Comparison of ENCODE assay signal across 23 cellular contexts in the genomic region with DNA sequence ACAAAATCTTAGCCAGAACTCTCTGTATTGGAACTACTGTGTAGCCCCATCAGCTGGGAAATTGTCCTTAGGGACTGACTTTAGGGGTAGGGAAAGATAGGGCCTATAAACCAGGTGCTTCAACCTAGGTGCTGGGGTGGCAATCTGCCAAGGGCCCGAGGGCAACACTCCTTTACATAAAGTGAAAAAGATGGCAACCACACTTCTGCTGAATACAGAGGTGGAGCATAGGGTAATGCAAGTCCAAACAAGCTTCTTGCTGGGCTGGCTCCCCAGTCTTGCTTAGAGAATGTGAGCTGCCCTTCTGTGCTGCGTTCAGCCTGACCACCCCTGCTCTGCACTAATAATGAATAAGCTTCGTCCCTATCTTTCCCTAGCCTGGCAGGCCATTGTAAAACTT. TPM values are rescaled to one million over a fixed set of nuclear protein-coding genes. Genes with fewer than 3 reads are reported as not detected.
DNase-seq lines count a peak whose midpoint lies in the region; ATAC-seq and TF ChIP-seq lines count a peak whose summit lies in the region.
"Had no signal": no experiment of that assay in that cellular context is flagged by ENCODE, and none has a peak within 500 bp of the region (broad histone marks: within the 10 kb centered on the region; RNA-seq: fewer than 3 reads in every experiment).

No MANE protein-coding gene starts in this region.

- no peak for TF ChIP-seq CTCF in RWPE2 (IDR thresholded peaks at IDR 0.05; ENCODE audit: poor library complexity, severe bottlenecking)

- H3K36me3 Mint-ChIP-seq in activated naive CD8-positive, alpha-beta T cell treated with anti-CD3 and anti-CD28 coated beads, Interleukin-2, amount 50 U/mL, for 24 hours (ENCODE audit: low read depth), result peaks cover 5% of the 10 kb centered on the region

- H3K27me3 Mint-ChIP-seq in activated naive CD8-positive, alpha-beta T cell treated with anti-CD3 and anti-CD28 coated beads, Interleukin-2, amount 50 U/mL, for 24 hours, result no peaks in the 10 kb centered on the region

- peak overlapping the region; percentile 33 for H3K27ac ChIP-seq in RWPE2 (ENCODE audit: poor library complexity, severe bottlenecking)
- H3K27ac ChIP-seq: ascending aorta, heart left ventricle, lower lobe of right lung, sigmoid colon had no signal

- H3K9me3 ChIP-seq in RWPE2 (ENCODE audit: severe bottlenecking), result no peaks in the 10 kb centered on the region
- H3K9me3 ChIP-seq: ascending aorta, heart left ventricle, lower lobe of right lung, sigmoid colon had no signal

- ATAC-seq in RWPE2 (ENCODE audit: low read depth), result peak; percentile 99
- ATAC-seq in activated naive CD8-positive, alpha-beta T cell treated with anti-CD3 and anti-CD28 coated beads, Interleukin-2, amount 50 U/mL, for 24 hours, result no peak
- ATAC-seq in GM19395 (IDR thresholded peaks at IDR 0.05; ENCODE audit: unreplicated experiment), result no peak
- ATAC-seq: HCT116, heart left ventricle, lower lobe of right lung had no signal

- H3K27me3 ChIP-seq in RWPE2 (ENCODE audit: insufficient read depth, poor library complexity, severe bottlenecking), result no peaks in the 10 kb centered on the region
- H3K27me3 ChIP-seq: ascending aorta, sigmoid colon had no signal

- peaks cover 11% of the 10 kb centered on the region for H3K4me1 ChIP-seq in RWPE2 (ENCODE audit: insufficient read depth, poor library complexity, severe bottlenecking)
- H3K4me1 ChIP-seq: ascending aorta, lower lobe of right lung, sigmoid colon had no signal

- H3K4me3 ChIP-seq in RWPE2 (ENCODE audit: severe bottlenecking), result no peak overlapping the region
- H3K4me3 ChIP-seq: ascending aorta, heart left ventricle, lower lobe of right lung, sigmoid colon had no signal

- no peaks in the 10 kb centered on the region for H3K36me3 ChIP-seq in RWPE2 (ENCODE audit: low read depth)
- H3K36me3 ChIP-seq: ascending aorta, sigmoid colon had no signal

- no peak overlapping the region for H3K27ac Mint-ChIP-seq in activated naive CD8-positive, alpha-beta T cell treated with anti-CD3 and anti-CD28 coated beads, Interleukin-2, amount 50 U/mL, for 24 hours
- H3K27ac Mint-ChIP-seq: immature natural killer cell had no signal

- no peak overlapping the region for H3K4me3 Mint-ChIP-seq in activated naive CD8-positive, alpha-beta T cell treated with anti-CD3 and anti-CD28 coated beads, Interleukin-2, amount 50 U/mL, for 24 hours
- H3K4me3 Mint-ChIP-seq: CD14-positive monocyte, immature natural killer cell had no signal

- DNase-seq in SIG-M5 treated with dmso at 0.1 percent for 504 hours (lab: John Stamatoyannopoulos, UW; ENCODE audit: unreplicated experiment) (peak; percentile 9), SIG-M5 (lab: John Stamatoyannopoulos, UW) (no peak), NCI-H146 treated with DMSO at 0.1 percent for 48 hours (lab: John Stamatoyannopoulos, UW; ENCODE audit: unreplicated experiment) (peak; percentile 9), RWPE2 (ENCODE audit: low spot score) (peak; percentile 55), ureter (ENCODE audit: low spot score) (peak; percentile 45), GM19240 (ENCODE audit: insufficient read length, low spot score) (no peak)
- DNase-seq in activated naive CD8-positive, alpha-beta T cell treated with anti-CD3 and anti-CD28 coated beads, Interleukin-2, amount 50 U/mL, for 24 hours, result no peak
- DNase-seq: activated CD4-positive, alpha-beta T cell treated with anti-CD3 and anti-CD28 coated beads, Interleukin-2, amount 50 U/mL, for 4 hours; activated naive CD4-positive, alpha-beta T cell treated with Interleukin-2 at 50 U/mL for 16 hours; activated T-cell treated with anti-CD3 and anti-CD28 coated beads for 4 hours; effector memory CD4-positive, alpha-beta T cell; heart left ventricle; immature natural killer cell; lower lobe of right lung; NCI-H187; Right ventricle myocardium superior; sigmoid colon; stimulated activated naive CD4-positive, alpha-beta T cell treated with Interleukin-2 at 50 U/mL for 16 hours had no signal

- H3K4me1 Mint-ChIP-seq in activated naive CD8-positive, alpha-beta T cell treated with anti-CD3 and anti-CD28 coated beads, Interleukin-2, amount 50 U/mL, for 24 hours, result peaks cover 9% of the 10 kb centered on the region

- H3K9me3 Mint-ChIP-seq in activated naive CD8-positive, alpha-beta T cell treated with anti-CD3 and anti-CD28 coated beads, Interleukin-2, amount 50 U/mL, for 24 hours, result no peaks in the 10 kb centered on the region
- H3K9me3 Mint-ChIP-seq: immature natural killer cell had no signal

RNA-seq across cellular contexts. Expression of gene ZBTB33, which starts 9.8 kb away (rescaled TPM):
- total RNA-seq in ureter, result 15.2 TPM

RNA-seq across cellular contexts. Expression of gene TMEM255A, which starts 50.9 kb away (rescaled TPM):
- 2.1 TPM for total RNA-seq in ureter
- total RNA-seq: ascending aorta; T-helper 1 cell treated with Interleukin-12 subunit alpha and Interleukin-12 subunit beta and Interleukin-4 antibody, amounts not matched to agents 30 ng/mL and 1 ng/mL, for 36 hours had no signal

Comparison
In these comparisons a context has a peak if more than half of its experiments do, and no peak if none do; other contexts are left out.
1. DNase-seq: peak in SIG-M5 treated with dmso at 0.1 percent for 504 hours (single experiment), NCI-H146 treated with DMSO at 0.1 percent for 48 hours (single experiment), RWPE2 (single experiment) and ureter (single experiment); none in SIG-M5 (single experiment), activated naive CD8-positive, alpha-beta T cell treated with anti-CD3 and anti-CD28 coated beads, Interleukin-2, amount 50 U/mL, for 24 hours (single experiment) and GM19240 (single experiment).